Comparison of ENCODE assay signal across 12 cellular contexts in genomic region chr12:57226588-57227314, GRCh38. TPM values are rescaled to one million over a fixed set of nuclear protein-coding genes. Genes with fewer than 3 reads are reported as not detected.
DNase-seq lines count a peak whose midpoint lies in the region; ATAC-seq and TF ChIP-seq lines count a peak whose summit lies in the region.
"Had no signal": no experiment of that assay in that cellular context is flagged by ENCODE, and none has a peak within 500 bp of the region (broad histone marks: within the 10 kb centered on the region; RNA-seq: fewer than 3 reads in every experiment).

No MANE protein-coding gene starts in this region.

- peak overlapping the region; percentile 60 for H3K4me3 ChIP-seq in iPS-18a (ENCODE audit: low read length)
- H3K4me3 ChIP-seq in vagina, result no peak overlapping the region

- H3K4me1 ChIP-seq in ES-I3 (ENCODE audit: insufficient read depth, low read length) (peaks cover 21% of the 10 kb centered on the region; the same call in 1 of the 2 replicates), iPS-18a (ENCODE audit: control insufficient read depth, low read depth, low read length) (peaks cover 34% of the 10 kb centered on the region), vagina (peaks cover 34% of the 10 kb centered on the region)

- H3K4me1 Mint-ChIP-seq in activated CD8-positive, alpha-beta T cell treated with anti-CD3 and anti-CD28 coated beads, Interleukin-2, amount 10 ng/mL, durations not matched to agents 7 days and 5 days (ENCODE audit: low read depth), result peaks cover 82% of the 10 kb centered on the region

- no peak for TF ChIP-seq CTCF in 22Rv1 (IDR thresholded peaks at IDR 0.05)
- no peak for TF ChIP-seq CTCF in vagina (IDR thresholded peaks at IDR 0.05)

- no peak for TF ChIP-seq POLR2A in vagina (IDR thresholded peaks at IDR 0.05)

- H3K27ac Mint-ChIP-seq in activated CD8-positive, alpha-beta T cell treated with anti-CD3 and anti-CD28 coated beads, Interleukin-2, amount 10 ng/mL, durations not matched to agents 7 days and 5 days, result no peak overlapping the region

- H3K36me3 ChIP-seq in ES-I3 (ENCODE audit: insufficient read depth, low read length) (peaks cover 10% of the 10 kb centered on the region; the same call in 1 of the 2 replicates), iPS-18a (ENCODE audit: control insufficient read depth, low read depth, low read length) (peaks cover 9% of the 10 kb centered on the region), vagina (peaks cover 0 to 6% of the 10 kb centered on the region in 2 donors)

- peak overlapping the region; percentile 17 for H3K4me3 Mint-ChIP-seq in activated CD8-positive, alpha-beta T cell treated with anti-CD3 and anti-CD28 coated beads, Interleukin-2, amount 10 ng/mL, durations not matched to agents 7 days and 5 days

- intact Hi-C loops in vagina (cut with DNase I), result no loop called here

- POLR2A ChIA-PET in activated CD8-positive, alpha-beta T cell treated with anti-CD3 and anti-CD28 coated beads, Interleukin-2, amount 10 ng/mL, durations not matched to agents 7 days and 5 days (lab: Charles Lee), result interaction anchor here (0.7 to 1.6 kb wide), 5 partner anchors 9 to 590 kb away, joined by 3 to 5 read pairs (median 3); a partner anchor contains a TSS

- ATAC-seq in activated CD8-positive, alpha-beta T cell treated with anti-CD3 and anti-CD28 coated beads, Interleukin-2, amount 10 ng/mL, durations not matched to agents 7 days and 5 days, result no peak
- ATAC-seq in HG02678 (IDR thresholded peaks at IDR 0.05; ENCODE audit: unreplicated experiment), result no peak
- no peak for ATAC-seq in HG03457 (IDR thresholded peaks at IDR 0.05; ENCODE audit: unreplicated experiment)

- CTCF ChIA-PET in activated CD8-positive, alpha-beta T cell treated with anti-CD3 and anti-CD28 coated beads, Interleukin-2, amount 10 ng/mL, durations not matched to agents 7 days and 5 days (lab: Charles Lee), result interaction anchor here (1.1 to 13.5 kb wide), 4 partner anchors 12 to 229 kb away, joined by 3 to 389 read pairs (median 86); partner anchors contain the start of gene INHBE

- H3K9me3 Mint-ChIP-seq in activated CD8-positive, alpha-beta T cell treated with anti-CD3 and anti-CD28 coated beads, Interleukin-2, amount 10 ng/mL, durations not matched to agents 7 days and 5 days (ENCODE audit: insufficient read depth), result no peaks in the 10 kb centered on the region

- no peaks in the 10 kb centered on the region for H3K9me3 ChIP-seq in ES-I3 (ENCODE audit: control insufficient read depth, insufficient read depth, low read length)
- H3K9me3 ChIP-seq in iPS-18a (ENCODE audit: control insufficient read depth, low read depth, low read length), result no peaks in the 10 kb centered on the region
- H3K9me3 ChIP-seq in vagina, result no peaks in the 10 kb centered on the region

- H3K36me3 Mint-ChIP-seq in activated CD8-positive, alpha-beta T cell treated with anti-CD3 and anti-CD28 coated beads, Interleukin-2, amount 10 ng/mL, durations not matched to agents 7 days and 5 days (ENCODE audit: low read depth), result peaks cover 22% of the 10 kb centered on the region

- H3K9ac ChIP-seq in ES-I3 (ENCODE audit: low read depth, low read length), result peak overlapping the region; percentile 55
- peak overlapping the region; percentile 13 for H3K9ac ChIP-seq in iPS-18a (ENCODE audit: low read length)

- peaks cover 46% of the 10 kb centered on the region for H3K27me3 Mint-ChIP-seq in activated CD8-positive, alpha-beta T cell treated with anti-CD3 and anti-CD28 coated beads, Interleukin-2, amount 10 ng/mL, durations not matched to agents 7 days and 5 days (ENCODE audit: low read depth)

- H3K27ac ChIP-seq in 22Rv1 (peak overlapping the region; percentile 100), iPS-18a (ENCODE audit: low read length) (no peak overlapping the region), vagina (no peak overlapping the region)
- H3K27ac ChIP-seq: dorsolateral prefrontal cortex had no signal

- peaks cover 76% of the 10 kb centered on the region for H3K27me3 ChIP-seq in iPS-18a (ENCODE audit: control insufficient read depth, insufficient read depth, low read length)
- peaks cover under 1% of the 10 kb centered on the region for H3K27me3 ChIP-seq in vagina

- DNase-seq in activated CD8-positive, alpha-beta T cell treated with anti-CD3 and anti-CD28 coated beads, Interleukin-2, amount 10 ng/mL, durations not matched to agents 7 days and 5 days, result no peak
- DNase-seq in vagina (ENCODE audit: extremely low spot score in 2 of 2) (no peak), mucosa of gallbladder (ENCODE audit: low spot score) (no peak)
- DNase-seq: dorsolateral prefrontal cortex, GOT3, kidney, SIG-M5 had no signal

RNA-seq across cellular contexts. Expression of gene SHMT2, which starts 2.8 kb away (rescaled TPM):
- 100 to 1,000 TPM; 194 to 208 TPM for total RNA-seq in activated CD8-positive, alpha-beta T cell treated with anti-CD3 and anti-CD28 coated beads, Interleukin-2, amount 10 ng/mL, durations not matched to agents 7 days and 5 days
- total RNA-seq in vagina (54.0 TPM), mucosa of gallbladder (65.1 TPM)

RNA-seq across cellular contexts. Expression of gene NXPH4, which starts 10.2 kb away (rescaled TPM):
- under 1 TPM; 0.39 to 0.40 TPM for total RNA-seq in activated CD8-positive, alpha-beta T cell treated with anti-CD3 and anti-CD28 coated beads, Interleukin-2, amount 10 ng/mL, durations not matched to agents 7 days and 5 days
- total RNA-seq in vagina (3.2 TPM), mucosa of gallbladder (0.83 TPM)

RNA-seq across cellular contexts. Expression of gene STAC3, which starts 24.2 kb away (rescaled TPM):
- total RNA-seq in activated CD8-positive, alpha-beta T cell treated with anti-CD3 and anti-CD28 coated beads, Interleukin-2, amount 10 ng/mL, durations not matched to agents 7 days and 5 days, result 1 to 10 TPM; 7.5 to 9.9 TPM
- total RNA-seq in vagina (0.74 TPM), mucosa of gallbladder (3.6 TPM)
